29 cellular contexts compared by ENCODE assay signal in the genomic region with DNA sequence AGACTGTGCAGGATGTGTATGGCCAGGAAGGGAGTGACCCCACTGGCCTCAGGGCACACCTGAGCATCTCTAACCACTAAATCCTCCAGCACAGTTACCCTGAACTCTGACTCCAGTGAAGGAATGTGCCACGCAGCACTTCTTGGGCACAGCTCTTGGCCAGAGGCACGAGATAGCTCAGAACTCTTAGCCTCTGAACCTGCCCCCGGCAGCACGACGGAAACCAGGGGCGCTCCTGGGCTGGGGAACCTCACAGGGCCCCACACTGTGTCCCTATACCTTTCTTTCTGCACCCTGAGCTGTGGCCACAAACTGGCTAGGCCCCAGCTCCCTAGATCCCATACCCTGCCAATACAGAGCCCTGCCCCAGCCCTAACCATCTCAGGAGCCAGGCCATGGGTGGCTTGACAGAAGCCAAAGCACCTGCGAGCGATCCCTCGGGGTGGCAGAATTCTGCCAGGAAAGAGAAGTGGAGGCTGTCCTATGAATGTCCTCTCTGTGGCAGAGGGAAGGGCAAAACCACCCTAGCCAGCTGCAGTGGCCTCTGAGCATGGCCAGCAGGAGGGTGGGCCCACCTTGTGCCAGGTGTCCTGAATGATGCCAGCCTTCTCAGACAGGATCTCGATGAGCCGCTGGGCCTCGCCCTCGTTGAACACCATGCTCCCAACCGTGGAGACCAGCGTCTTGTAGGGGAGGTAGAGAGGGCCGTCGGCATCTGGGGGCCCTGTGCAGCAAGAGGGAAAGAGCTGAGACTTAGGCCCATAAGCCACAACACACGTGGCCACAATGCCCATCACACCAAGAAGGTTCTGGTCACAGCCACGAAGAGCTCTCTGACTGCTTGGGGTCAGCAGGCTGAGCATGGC. TPM values are rescaled to one million over a fixed set of nuclear protein-coding genes. Genes with fewer than 3 reads are reported as not detected.
A peak's percentile ranks its signal among the peaks of the same experiment; 100 is the strongest.
DNase-seq lines count a peak whose midpoint lies in the region; ATAC-seq and TF ChIP-seq lines count a peak whose summit lies in the region.
"Had no signal": no experiment of that assay in that cellular context is flagged by ENCODE, and none has a peak within 500 bp of the region (broad histone marks: within the 10 kb centered on the region; RNA-seq: fewer than 3 reads in every experiment).

No MANE protein-coding gene starts in this region.

- no peaks in the 10 kb centered on the region for H3K9me3 ChIP-seq in heart right ventricle
- H3K9me3 ChIP-seq in Caco-2, result no peaks in the 10 kb centered on the region
- H3K9me3 ChIP-seq: A549, right lobe of liver, thoracic aorta, vagina had no signal

- H3K36me3 Mint-ChIP-seq in osteocyte (ENCODE audit: unreplicated experiment) (peaks cover 11% of the 10 kb centered on the region), Caco-2 (ENCODE audit: insufficient read depth, unreplicated experiment) (peaks cover 100% of the 10 kb centered on the region)
- H3K36me3 Mint-ChIP-seq: activated naive CD8-positive, alpha-beta T cell had no signal

- ATAC-seq in Right ventricle myocardium superior (ENCODE audit: poor library complexity) (no peak), heart right ventricle (no peak), left ventricle myocardium superior (no peak)
- ATAC-seq: A549; activated CD8-positive, alpha-beta T cell treated with anti-CD3 and anti-CD28 coated beads, Interleukin-2, amount 10 ng/mL, durations not matched to agents 7 days and 5 days; stimulated activated memory B cell treated with anti-CD40 and anti-IgM and Interleukin-4, amounts not matched to agents 10 μg/mL and 1 μg/mL and 100 μg/mL, for 72 hours had no signal

- POLR2A ChIA-PET in Caco-2 (lab: Charles Lee), result interaction anchor here (0.6 kb wide), 1 partner anchor 1779 kb away, joined by 4 read pairs; no protein-coding TSS in a partner anchor

- H3K4me1 Mint-ChIP-seq in osteocyte (ENCODE audit: unreplicated experiment) (peaks cover 41% of the 10 kb centered on the region), Caco-2 (ENCODE audit: low read depth, unreplicated experiment) (peaks cover 15% of the 10 kb centered on the region)
- H3K4me1 Mint-ChIP-seq: stimulated activated memory B cell treated with anti-CD40 and anti-IgM and Interleukin-4, amounts not matched to agents 10 μg/mL and 1 μg/mL and 100 μg/mL, for 72 hours had no signal

- WGBS in heart right ventricle, 2 donors, result 82 to 88% methylated on average over 19 of the region's 19 CpGs

- peaks cover 18 to 87% (median 56%) of the 10 kb centered on the region in 9 donors for H3K4me1 ChIP-seq in heart right ventricle
- H3K4me1 ChIP-seq in Caco-2, result no peaks in the 10 kb centered on the region
- H3K4me1 ChIP-seq: A549 had no signal

- no peak overlapping the region for H3K4me3 Mint-ChIP-seq in osteocyte (ENCODE audit: unreplicated experiment)
- no peak overlapping the region for H3K4me3 Mint-ChIP-seq in Caco-2 (ENCODE audit: unreplicated experiment)
- H3K4me3 Mint-ChIP-seq: activated CD8-positive, alpha-beta T cell treated with anti-CD3 and anti-CD28 coated beads, Interleukin-2, amount 10 ng/mL, durations not matched to agents 7 days and 5 days; activated naive CD8-positive, alpha-beta T cell; stimulated activated memory B cell treated with anti-CD40 and anti-IgM and Interleukin-4, amounts not matched to agents 10 μg/mL and 1 μg/mL and 100 μg/mL, for 72 hours had no signal

- H3K27me3 ChIP-seq in heart right ventricle (no peaks in the 10 kb centered on the region), Caco-2 (replicated peaks; ENCODE audit: control insufficient read depth, insufficient read depth, low read length) (no peaks in the 10 kb centered on the region)
- H3K27me3 ChIP-seq: right lobe of liver, vagina had no signal

- intact Hi-C loops in Right ventricle myocardium superior (cut with DNase I) (no loop called here), heart right ventricle (cut with DNase I) (no loop called here), left ventricle myocardium superior (cut with micrococcal nuclease) (no loop called here), Caco-2 (cut with micrococcal nuclease; ENCODE audit: unreplicated experiment) (no loop called here)

- TF ChIP-seq CTCF in heart right ventricle (IDR thresholded peaks at IDR 0.05), result no peak
- no peak for TF ChIP-seq CTCF in osteocyte (IDR thresholded peaks at IDR 0.05)
- TF ChIP-seq CTCF in Caco-2 (IDR thresholded peaks at IDR 0.05; ENCODE audit: insufficient read depth in 1 of 2, low read depth in 1 of 2, low read length in 1 of 2, severe bottlenecking in 1 of 2, unreplicated experiment in 1 of 2), result no peak

- H3K27ac Mint-ChIP-seq in osteocyte (ENCODE audit: unreplicated experiment), result peak overlapping the region; percentile 23
- no peak overlapping the region for H3K27ac Mint-ChIP-seq in Caco-2 (ENCODE audit: unreplicated experiment)
- H3K27ac Mint-ChIP-seq: activated CD8-positive, alpha-beta T cell treated with anti-CD3 and anti-CD28 coated beads, Interleukin-2, amount 10 ng/mL, durations not matched to agents 7 days and 5 days; activated naive CD8-positive, alpha-beta T cell; activated T-helper 2 cell treated with anti-CD3 and anti-CD28 coated beads, Interferon-gamma antibody, Interleukin-2, Interleukin-4, amounts not matched to agents 10 μg/mL and 5 μg/mL and 100 μg/mL, durations not matched to agents 14 hours and 24 hours and 36 hours; stimulated activated memory B cell treated with anti-CD40 and anti-IgM and Interleukin-4, amounts not matched to agents 10 μg/mL and 1 μg/mL and 100 μg/mL, for 72 hours had no signal

- H3K36me3 ChIP-seq in heart right ventricle, result peaks cover 0 to 78% (median 5%) of the 10 kb centered on the region in 9 donors
- H3K36me3 ChIP-seq in Caco-2 (ENCODE audit: control insufficient read depth, insufficient read depth, low read length), result peaks cover 18% of the 10 kb centered on the region

- CTCF ChIA-PET in Caco-2 (lab: Charles Lee), result no interaction called here

- peak overlapping the region in 5 of 10 donors; percentile 31 to 76 (median 68) for H3K27ac ChIP-seq in heart right ventricle
- H3K27ac ChIP-seq: A549, SK-N-MC, vagina had no signal

- no peaks in the 10 kb centered on the region for H3K9me3 Mint-ChIP-seq in osteocyte (ENCODE audit: unreplicated experiment)
- H3K9me3 Mint-ChIP-seq in Caco-2 (ENCODE audit: unreplicated experiment), result no peaks in the 10 kb centered on the region
- H3K9me3 Mint-ChIP-seq: activated T-helper 2 cell treated with anti-CD3 and anti-CD28 coated beads, Interferon-gamma antibody, Interleukin-2, Interleukin-4, amounts not matched to agents 10 μg/mL and 5 μg/mL and 100 μg/mL, durations not matched to agents 14 hours and 24 hours and 36 hours; stimulated activated memory B cell treated with anti-CD40 and anti-IgM and Interleukin-4, amounts not matched to agents 10 μg/mL and 1 μg/mL and 100 μg/mL, for 72 hours had no signal

- peak; percentile 35 for DNase-seq in Right ventricle myocardium superior
- no peak for DNase-seq in heart right ventricle
- DNase-seq in left ventricle myocardium superior, result peak; percentile 25
- no peak for DNase-seq in osteocyte (ENCODE audit: extremely low spot score, unreplicated experiment)
- DNase-seq in SHP77 (lab: John Stamatoyannopoulos, UW), result no peak
- no peak for DNase-seq in HUDEP-2 (lab: John Stamatoyannopoulos, UW; ENCODE audit: unreplicated experiment in 76 of 76)
- DNase-seq in Caco-2, result no peak
- no peak for DNase-seq in midbrain (lab: John Stamatoyannopoulos, UW)
- DNase-seq: activated CD8-positive, alpha-beta T cell treated with anti-CD3 and anti-CD28 coated beads, Interleukin-2, amount 10 ng/mL, durations not matched to agents 7 days and 5 days; central memory CD4-positive, alpha-beta T cell; dermis blood vessel endothelial cell; Karpas-422; NCI-H1436; NCI-H345; NCI-H748 treated with DMSO at 0.1 percent for 48 hours; RPMI8226; stimulated activated CD4-positive, alpha-beta T cell treated with anti-CD3 and anti-CD28 coated beads, Interleukin-4, amount 100 ng/mL, for 24 hours had no signal

- H3K27me3 Mint-ChIP-seq in osteocyte (ENCODE audit: unreplicated experiment) (no peaks in the 10 kb centered on the region), Caco-2 (ENCODE audit: insufficient read depth, unreplicated experiment) (no peaks in the 10 kb centered on the region)
- H3K27me3 Mint-ChIP-seq: activated naive CD8-positive, alpha-beta T cell; stimulated activated memory B cell treated with anti-CD40 and anti-IgM and Interleukin-4, amounts not matched to agents 10 μg/mL and 1 μg/mL and 100 μg/mL, for 72 hours had no signal

- no peak overlapping the region for H3K4me3 ChIP-seq in heart right ventricle
- H3K4me3 ChIP-seq in Caco-2 (ENCODE audit: low read depth, low read length), result no peak overlapping the region
- H3K4me3 ChIP-seq: A549, right lobe of liver, SK-N-MC, thoracic aorta, vagina had no signal

- no TSS peak for BruUV-seq in Caco-2 (replicated peaks; lab: Mats Ljungman, UMichigan)

RNA-seq across cellular contexts. Expression of a gene that starts 39.4 kb away (rescaled TPM):
- total RNA-seq in Right ventricle myocardium superior, result 32.1 TPM
- total RNA-seq in heart right ventricle, result 10 to 100 TPM; 23.5 to 71.3 (median 29.0) TPM
- polyA plus RNA-seq in heart right ventricle, result 10 to 100 TPM; 29.3 to 41.9 TPM
- total RNA-seq in left ventricle myocardium superior, result 35.6 TPM
- total RNA-seq in osteocyte, result 307 and 312 TPM in 2 replicates
- 665 and 758 TPM in 2 replicates for total RNA-seq in Caco-2 (2022)

RNA-seq across cellular contexts. Expression of a gene that starts 57.1 kb away (rescaled TPM):
- total RNA-seq in Right ventricle myocardium superior (not detected), heart right ventricle (not detected), left ventricle myocardium superior (not detected), osteocyte (not detected in 2 replicates), Caco-2 (2022) (2.1 and 3.0 TPM in 2 replicates)
- polyA plus RNA-seq in heart right ventricle, result not detected
- total RNA-seq: activated CD8-positive, alpha-beta T cell treated with anti-CD3 and anti-CD28 coated beads, Interleukin-2, amount 10 ng/mL, durations not matched to agents 7 days and 5 days; activated T-helper 2 cell treated with anti-CD3 and anti-CD28 coated beads, Interferon-gamma antibody, Interleukin-2, Interleukin-4, amounts not matched to agents 10 μg/mL and 5 μg/mL and 100 μg/mL, durations not matched to agents 14 hours and 24 hours and 36 hours; dermis blood vessel endothelial cell; fibroblast of lung; lower leg skin; right lobe of liver; T-helper 1 cell treated with Interleukin-12 subunit alpha and Interleukin-12 subunit beta and Interleukin-4 antibody, amounts not matched to agents 30 ng/mL and 1 ng/mL, for 36 hours; thoracic aorta; vagina had no signal
- polyA plus RNA-seq: A549, fibroblast of lung, neural cell had no signal

Comparison
In these comparisons a context has a peak if more than half of its experiments do, and no peak if none do; other contexts are left out.
1. DNase-seq: peak in Right ventricle myocardium superior (single experiment) and left ventricle myocardium superior (single experiment); none in heart right ventricle (0 of 2), osteocyte (single experiment), SHP77 (0 of 2), HUDEP-2 (0 of 76), Caco-2 (0 of 2) and midbrain (single experiment).